19 cellular contexts compared by ENCODE assay signal in the genomic region with DNA sequence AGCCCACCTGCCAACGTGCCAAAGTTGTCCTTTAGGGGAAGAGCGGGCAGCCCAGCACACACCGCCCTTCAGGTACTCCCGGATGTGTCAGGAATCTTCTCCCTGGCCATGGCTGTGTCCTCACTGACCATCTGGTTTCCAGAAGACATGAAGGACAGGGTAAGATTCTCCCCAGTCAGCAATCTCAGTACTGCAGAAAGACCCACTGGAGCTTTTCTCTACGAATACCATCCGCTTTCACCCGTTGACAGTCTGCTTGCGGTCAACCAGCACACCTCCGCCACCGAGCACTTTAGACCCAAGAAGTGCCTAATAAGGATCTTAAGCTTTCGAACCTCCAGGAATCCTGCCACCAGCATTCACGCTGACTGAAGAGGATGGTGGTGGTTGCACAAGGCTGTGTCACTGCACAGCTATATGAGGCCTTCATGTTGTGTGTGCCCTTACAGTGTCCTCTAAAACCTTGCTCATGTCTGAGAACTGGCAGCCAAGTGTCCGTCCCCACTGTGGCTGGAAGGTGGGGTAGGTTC. TPM values are rescaled to one million over a fixed set of nuclear protein-coding genes. Genes with fewer than 3 reads are reported as not detected.
DNase-seq lines count a peak whose midpoint lies in the region; ATAC-seq, FAIRE-seq and TF ChIP-seq lines count a peak whose summit lies in the region.
"Had no signal": no experiment of that assay in that cellular context is flagged by ENCODE, and none has a peak within 500 bp of the region (broad histone marks: within the 10 kb centered on the region; RNA-seq: fewer than 3 reads in every experiment).

No MANE protein-coding gene starts in this region.

- H2BK12ac ChIP-seq in neuronal stem cell (ENCODE audit: low read length) = no peak overlapping the region

- CTCF ChIA-PET in MCF 10A (lab: Yijun Ruan, JAX) = interaction anchor here (0.7 to 5.0 kb wide), 6 partner anchors 12 to 892 kb away, joined by 3 to 76 read pairs (median 5); no protein-coding TSS in a partner anchor
- CTCF ChIA-PET in GM12878 (lab: Yijun Ruan, JAX) = interaction anchor here (0.6 to 3.6 kb wide), 6 partner anchors 26 to 236 kb away, joined by 3 to 29 read pairs (median 4); no protein-coding TSS in a partner anchor

- H3K4ac ChIP-seq in neuronal stem cell (ENCODE audit: low read length) = no peak overlapping the region

- no peak for TF ChIP-seq RAD21 in GM12878 (IDR thresholded peaks at IDR 0.05; ENCODE audit: insufficient read depth, low read depth, low read length)

- H2BK120ac ChIP-seq in neuronal stem cell (ENCODE audit: low read depth, low read length) = no peak overlapping the region

- in situ Hi-C loops in GM12878 (cut with MboI) = no loop called here
- in situ Hi-C loops in transverse colon (cut with MboI; ENCODE audit: low pct_ligation_motif_present in 1 of 4, low pct_unique_long_range_greater_than_20kb in 1 of 4, low sequenced_read_pairs in 3 of 4) = loop anchor here in 2 of 4 donors (10.0 to 25.0 kb wide), 3 partner anchors 110 to 615 kb away; a partner anchor contains a TSS

- peak overlapping the region; percentile 2 for H3K14ac ChIP-seq in neuronal stem cell (ENCODE audit: low read length)

- H3K79me1 ChIP-seq in neuronal stem cell (ENCODE audit: low read depth, low read length) = no peaks in the 10 kb centered on the region

- ATAC-seq in GM12878 (no peak), GM19328 (IDR thresholded peaks at IDR 0.05; ENCODE audit: unreplicated experiment) (no peak)

- intact Hi-C loops in MCF 10A (cut with micrococcal nuclease) = no loop called here
- intact Hi-C loops in breast epithelium (cut with DNase I; ENCODE audit: low total_unique reads) = no loop called here
- intact Hi-C loops in GM12878 (cut with micrococcal nuclease; ENCODE audit: unreplicated experiment) = loop anchor here (5.0 to 10.0 kb wide), 2 partner anchors 80 to 573 kb away; a partner anchor contains a TSS
- intact Hi-C loops in transverse colon (cut with DNase I; ENCODE audit: low total_unique reads) = no loop called here

- H3K4me1 Mint-ChIP-seq in MCF 10A (ENCODE audit: insufficient read depth, unreplicated experiment) = peaks cover 5% of the 10 kb centered on the region

- H3K79me2 ChIP-seq in GM12878 (ENCODE audit: control insufficient read depth, insufficient read depth, low read length) = no peaks in the 10 kb centered on the region

- SMC1A ChIA-PET in GM12878 (lab: Charles Lee; ENCODE audit: uncharacterized antibody, unreplicated experiment) = interaction anchor here (0.6 to 3.4 kb wide), 8 partner anchors 8 to 733 kb away, joined by 3 to 61 read pairs (median 3); no protein-coding TSS in a partner anchor

- H4K20me1 ChIP-seq in GM12878 (ENCODE audit: control insufficient read depth, insufficient read depth) = no peaks in the 10 kb centered on the region; the same call in 1 of the 2 replicates

- 93% methylated on average over 13 of the region's 13 CpGs for WGBS in GM12878 (ENCODE audit: insufficient coverage, insufficient replicate concordance, low lambda C conversion rate, missing lambda C conversion rate)
- no CpG with 5 or more reads among the region's 13 CpGs for WGBS in neuronal stem cell (ENCODE audit: extremely low coverage in 2 of 2, insufficient read length in 2 of 2, insufficient replicate concordance in 1 of 2), 2 donors
- 91% methylated on average over 13 of the region's 13 CpGs; no CpG with 5 or more reads in 1 of the 2 donors for WGBS in transverse colon (ENCODE audit: low coverage in 1 of 2), 2 donors

- no peaks in the 10 kb centered on the region for H3K4me1 ChIP-seq in breast epithelium
- H3K4me1 ChIP-seq in GM12878 (ENCODE audit: control insufficient read depth, insufficient read depth, low read length) = no peaks in the 10 kb centered on the region
- no peaks in the 10 kb centered on the region for H3K4me1 ChIP-seq in neuronal stem cell (ENCODE audit: control insufficient read depth in 2 of 2, insufficient read depth in 1 of 2, low read depth in 1 of 2, low read length in 2 of 2)
- H3K4me1 ChIP-seq in transverse colon = peaks cover 0 to 7% (median 3%) of the 10 kb centered on the region in 4 donors

- H3K27ac ChIP-seq in breast epithelium (no peak overlapping the region), GM12878 (ENCODE audit: control insufficient read depth, insufficient read depth) (no peak overlapping the region), neuronal stem cell (replicated peaks; ENCODE audit: low read length) (no peak overlapping the region), transverse colon (no peak overlapping the region)
- H3K27ac ChIP-seq: C4-2B had no signal

- BruUV-seq in MCF 10A (replicated peaks; lab: Mats Ljungman, UMichigan) = no TSS peak
- BruUV-seq in GM12878 (replicated peaks; lab: Mats Ljungman, UMichigan) = no TSS peak

- H3K36me3 Mint-ChIP-seq in MCF 10A (ENCODE audit: insufficient read depth, unreplicated experiment) = peaks cover 36% of the 10 kb centered on the region

- H3K4me3 ChIP-seq in breast epithelium = no peak overlapping the region
- no peak overlapping the region for H3K4me3 ChIP-seq in GM12878
- H3K4me3 ChIP-seq in neuronal stem cell (ENCODE audit: low read length in 2 of 2) = no peak overlapping the region
- H3K4me3 ChIP-seq in transverse colon = no peak overlapping the region

- DNase-seq in MCF 10A (ENCODE audit: unreplicated experiment) (peak; percentile 5), breast epithelium (ENCODE audit: low spot score in 2 of 2) (no peak), GM12878 (ENCODE audit: low read depth, low spot score) (no peak), neuronal stem cell (ENCODE audit: low spot score) (no peak), transverse colon (no peak), H4 (ENCODE audit: low spot score) (no peak)
- DNase-seq: HCEC 1CT, Karpas-422, MM.1S, NCI-H1092 treated with DMSO at 0.1 percent for 48 hours, NCI-H146, NCI-H2081, NCI-H2227 treated with DMSO at 0.1 percent for 48 hours, NCI-H510A treated with DMSO at 0.1 percent for 48 hours, NCI-H774, SHP77 treated with DMSO at 0.1 percent for 48 hours, SK-N-SH had no signal

- H3K36me3 ChIP-seq in breast epithelium = no peaks in the 10 kb centered on the region
- H3K36me3 ChIP-seq in GM12878 (ENCODE audit: control insufficient read depth in 2 of 2, insufficient read depth in 2 of 2, low read length in 1 of 2) = peaks cover 5 to 21% of the 10 kb centered on the region in 2 experiments
- peaks cover 11 to 34% of the 10 kb centered on the region in 2 donors for H3K36me3 ChIP-seq in neuronal stem cell (replicated peaks in 1 of 2; ENCODE audit: control insufficient read depth in 2 of 2, insufficient read depth in 2 of 2, low read length in 2 of 2)
- peaks cover 0 to 17% (median 6%) of the 10 kb centered on the region in 4 donors for H3K36me3 ChIP-seq in transverse colon

- H3K9ac ChIP-seq in GM12878 (ENCODE audit: control insufficient read depth, insufficient read depth, low read length) = no peak overlapping the region
- no peak overlapping the region for H3K9ac ChIP-seq in neuronal stem cell (ENCODE audit: low read depth, low read length, poor library complexity)
- H3K9ac ChIP-seq: SK-N-SH had no signal

- H3K4me2 ChIP-seq in GM12878 (ENCODE audit: control insufficient read depth, insufficient read depth) (no peak overlapping the region), neuronal stem cell (ENCODE audit: insufficient read depth, low read length, poor library complexity, severe bottlenecking) (no peak overlapping the region)
- H3K4me2 ChIP-seq: SK-N-SH had no signal

- H2AK5ac ChIP-seq in neuronal stem cell (ENCODE audit: low read depth, low read length) = no peak overlapping the region

- no peak for FAIRE-seq in GM12878 (lab: Jason Lieb, UNC)

- RAD21 ChIA-PET in GM12878 (lab: Charles Lee; ENCODE audit: unreplicated experiment) = interaction anchor here (1.0 kb wide), 1 partner anchor 18 kb away, joined by 3 read pairs; no protein-coding TSS in a partner anchor

- H3K4me3 Mint-ChIP-seq in MCF 10A (ENCODE audit: unreplicated experiment) = no peak overlapping the region

- H3K9me3 ChIP-seq in breast epithelium (no peaks in the 10 kb centered on the region), GM12878 (replicated peaks; ENCODE audit: control insufficient read depth, insufficient read depth, low read length) (no peaks in the 10 kb centered on the region), neuronal stem cell (replicated peaks in 1 of 2; ENCODE audit: control insufficient read depth in 2 of 2, insufficient read depth in 1 of 2, low read depth in 1 of 2, low read length in 2 of 2) (no peaks in the 10 kb centered on the region), transverse colon (no peaks in the 10 kb centered on the region)
- H3K9me3 ChIP-seq: SK-N-SH had no signal

- TF ChIP-seq EP300 in GM12878 (IDR thresholded peaks at IDR 0.05; ENCODE audit: borderline replicate concordance in 1 of 2, control insufficient read depth in 1 of 2, low read depth in 2 of 2, low read length in 2 of 2) (no peak), transverse colon (IDR thresholded peaks at IDR 0.05; ENCODE audit: low read depth) (no peak)

- POLR2A ChIA-PET in MCF 10A (lab: Yijun Ruan, JAX) = interaction anchor here (1.1 kb wide), 1 partner anchor 41 kb away, joined by 4 read pairs; no protein-coding TSS in a partner anchor
- POLR2A ChIA-PET in GM12878 (lab: Charles Lee) = no interaction called here

- peak overlapping the region; percentile 43 for H2BK5ac ChIP-seq in neuronal stem cell (ENCODE audit: low read length)

- no peak overlapping the region for H3K23ac ChIP-seq in neuronal stem cell (ENCODE audit: low read depth, low read length, poor library complexity)

- H2BK15ac ChIP-seq in neuronal stem cell (ENCODE audit: low read length) = no peak overlapping the region

- no peak overlapping the region for H4K91ac ChIP-seq in neuronal stem cell (ENCODE audit: low read depth, low read length, poor library complexity)

- H2AFZ ChIP-seq in GM12878 (ENCODE audit: control insufficient read depth, low read depth, low read length) = no peak overlapping the region
- no peak overlapping the region for H2AFZ ChIP-seq in neuronal stem cell (ENCODE audit: low read length)

- TF ChIP-seq POLR2A in breast epithelium (IDR thresholded peaks at IDR 0.05) (no peak), GM12878 (IDR thresholded peaks at IDR 0.05; ENCODE audit: low read depth, low read length) (peak; percentile 45; the same call in 1 of the 2 replicates), transverse colon (IDR thresholded peaks at IDR 0.05) (no peak)

- H3K27me3 Mint-ChIP-seq in MCF 10A (ENCODE audit: insufficient read depth, unreplicated experiment) = no peaks in the 10 kb centered on the region

- no peak overlapping the region for H3K18ac ChIP-seq in neuronal stem cell (ENCODE audit: low read length)

- no peak overlapping the region for H3K27ac Mint-ChIP-seq in MCF 10A (ENCODE audit: low read depth, unreplicated experiment)

- TF ChIP-seq CTCF in MCF 10A (IDR thresholded peaks at IDR 0.05; ENCODE audit: unreplicated experiment) = no peak
- TF ChIP-seq CTCF in breast epithelium (IDR thresholded peaks at IDR 0.05) = no peak
- no peak for TF ChIP-seq CTCF in GM12878 (IDR thresholded peaks at IDR 0.05 in 2 of 3, conservative IDR thresholded peaks at IDR 0.05 in 1 of 3; ENCODE audit: control insufficient read depth in 2 of 3, extremely low read depth in 1 of 3, insufficient read depth in 1 of 3, low read depth in 3 of 3, low read length in 3 of 3)
- TF ChIP-seq CTCF in transverse colon (IDR thresholded peaks at IDR 0.05) = no peak

- H3K27me3 ChIP-seq in breast epithelium = peaks cover 0 to 6% of the 10 kb centered on the region in 2 donors
- no peaks in the 10 kb centered on the region for H3K27me3 ChIP-seq in GM12878 (replicated peaks in 1 of 2; ENCODE audit: control insufficient read depth in 2 of 2, insufficient read depth in 2 of 2, low read length in 1 of 2)
- no peaks in the 10 kb centered on the region for H3K27me3 ChIP-seq in neuronal stem cell (ENCODE audit: control insufficient read depth in 3 of 3, insufficient read depth in 3 of 3, low read depth in 1 of 3, low read length in 3 of 3)
- peaks cover 13% of the 10 kb centered on the region for H3K27me3 ChIP-seq in transverse colon

- H4K8ac ChIP-seq in neuronal stem cell (ENCODE audit: low read depth, low read length) = no peak overlapping the region

- H3K9me3 Mint-ChIP-seq in MCF 10A (ENCODE audit: unreplicated experiment) = peaks cover 7% of the 10 kb centered on the region

RNA-seq across cellular contexts. Expression of a gene that starts 42.7 kb away (rescaled TPM):
- total RNA-seq in MCF 10A (2022) (20.4 and 21.9 TPM in 2 replicates), breast epithelium (10 to 100 TPM; 24.5 to 46.2 (median 36.3) TPM), GM12878 (2014; rRNA removed) (110 and 131 TPM in 2 replicates), GM12878 (2014; rRNA removed; fragmentation: Illumina TruSeq; extraction: Trizol) (102 and 110 TPM in 2 replicates), GM12878 (2021) (155 and 167 TPM in 2 replicates), transverse colon (1,000 to 10,000 TPM in 3 of 4 donors, 100 to 1,000 TPM in 1; 911 to 2,535 (median 1,776) TPM)
- 42.5 and 42.9 TPM in 2 replicates for total RNA-seq in GM12878 (2013; cell fraction: nucleolus; rRNA removed)
- polyA plus RNA-seq in GM12878 (2011; ENCODE audit: low read depth) = 46.6 TPM
- polyA plus RNA-seq in GM12878 (2011; rRNA removed) (57.5 and 96.3 TPM in 2 replicates), GM12878 (2014; fragmentation: Illumina TruSeq; extraction: Trizol) (82.9 and 170 TPM in 2 replicates), GM12878 (2014; fragmentation: Nextera tagmentation; extraction: Ambion mirVana) (10 to 100 TPM in 1 of 2 experiments, 1 to 10 TPM in 1; 5.4 to 16.9 TPM), GM12878 (2014; rRNA removed) (185 and 204 TPM in 2 replicates), GM12878 (2016; fragmentation: Nextera tagmentation; extraction: Ambion mirVana) (100 to 1,000 TPM; 191 to 195 TPM)
- 139 and 172 TPM in 2 replicates for polyA plus RNA-seq in GM12878 (2011; cell fraction: cytosol; rRNA removed)
- 53.0 and 55.2 TPM in 2 replicates for polyA plus RNA-seq in GM12878 (2011; cell fraction: nucleus; rRNA removed)
- 79.4 and 173 TPM in 2 replicates for polyA plus RNA-seq in GM12878 (2012)
- 118 and 121 TPM in 2 replicates for polyA minus RNA-seq in GM12878 (2011; rRNA and poly(A)+ RNA removed)
- polyA minus RNA-seq in GM12878 (2011; cell fraction: cytosol; rRNA and poly(A)+ RNA removed) = 26.1 and 33.1 TPM in 2 replicates
- 5.1 and 9.5 TPM in 2 replicates for polyA minus RNA-seq in GM12878 (2011; cell fraction: nucleus; rRNA and poly(A)+ RNA removed)
- polyA plus RNA-seq in neuronal stem cell (2013, experiment 1 of 2) = 167 TPM
- polyA plus RNA-seq in neuronal stem cell (2013, experiment 2 of 2) = 168 TPM
- 85.8 and 96.9 TPM in 2 replicates for total RNA-seq in H4 (2014; rRNA removed; shearing (Covaris generic))
